ENCODE assay signal across 31 cellular contexts in genomic region chr2:19507137-19507536, GRCh38.
"Had no signal": no experiment of that assay in that cellular context is flagged by ENCODE, and none has a peak within 500 bp of the region (broad histone marks: within the 10 kb centered on the region; RNA-seq: fewer than 3 reads in every experiment).

No MANE protein-coding gene starts in this region.

- H3K27ac ChIP-seq: ascending aorta, cardiac muscle cell, WERI-Rb-1 had no signal

- H3K4me1 ChIP-seq: ascending aorta had no signal

- H3K4me3 ChIP-seq: ascending aorta, cardiac muscle cell had no signal

- ATAC-seq: activated CD4-positive, alpha-beta T cell treated with anti-CD3 and anti-CD28 coated beads for 36 hours; activated CD4-positive, CD25-positive, alpha-beta regulatory T cell treated with anti-CD3 and anti-CD28 coated beads, Interleukin-2, amount 50 U/mL, for 24 hours; activated CD8-positive, alpha-beta memory T cell treated with anti-CD3 and anti-CD28 coated beads, Interleukin-2, amount 10 ng/mL, durations not matched to agents 7 days and 5 days; activated CD8-positive, alpha-beta T cell treated with anti-CD3 and anti-CD28 coated beads, Interleukin-2, amount 10 ng/mL, durations not matched to agents 7 days and 5 days; activated naive CD8-positive, alpha-beta T cell treated with anti-CD3 and anti-CD28 coated beads, Interleukin-2, amount 50 U/mL, for 24 hours; WTC11 had no signal

- H3K27me3 ChIP-seq: ascending aorta had no signal

- H3K36me3 ChIP-seq: ascending aorta, cardiac muscle cell, WERI-Rb-1 had no signal

- DNase-seq: activated CD4-positive, alpha-beta memory T cell treated with anti-CD3 and anti-CD28 coated beads, Interleukin-2, amount 10 ng/mL, durations not matched to agents 7 days and 5 days; activated CD4-positive, alpha-beta T cell treated with anti-CD3 and anti-CD28 coated beads for 1 hour; activated CD4-positive, alpha-beta T cell treated with anti-CD3 and anti-CD28 coated beads for 36 hours; activated CD4-positive, alpha-beta T cell treated with anti-CD3 and anti-CD28 coated beads for 48 hours; activated CD4-positive, alpha-beta T cell treated with anti-CD3 and anti-CD28 coated beads, Interleukin-2, amount 10 ng/mL, durations not matched to agents 7 days and 5 days; activated CD4-positive, alpha-beta T cell treated with anti-CD3 and anti-CD28 coated beads, Interleukin-2, amount 50 U/mL, for 48 hours; activated CD4-positive, CD25-positive, alpha-beta regulatory T cell; activated CD8-positive, alpha-beta memory T cell treated with anti-CD3 and anti-CD28 coated beads for 24 hours; activated CD8-positive, alpha-beta memory T cell treated with anti-CD3 and anti-CD28 coated beads, Interleukin-2, amount 10 ng/mL, durations not matched to agents 7 days and 5 days; activated CD8-positive, alpha-beta memory T cell treated with anti-CD3 and anti-CD28 coated beads, Interleukin-2, amount 50 U/mL, for 48 hours; activated CD8-positive, alpha-beta T cell treated with anti-CD3 and anti-CD28 coated beads, Interleukin-2, amount 10 ng/mL, durations not matched to agents 7 days and 5 days; activated effector memory CD4-positive, alpha-beta T cell treated with Interleukin-2 at 50 U/mL for 16 hours; activated gamma-delta T cell; activated naive CD4-positive, alpha-beta T cell treated with anti-CD3 and anti-CD28 coated beads, Interleukin-2, amount 10 ng/mL, durations not matched to agents 7 days and 5 days; activated naive CD4-positive, alpha-beta T cell treated with Interleukin-2 at 50 U/mL for 16 hours; activated naive CD8-positive, alpha-beta T cell treated with anti-CD3 and anti-CD28 coated beads, Interleukin-2, amount 10 ng/mL, durations not matched to agents 7 days and 5 days; activated naive CD8-positive, alpha-beta T cell treated with anti-CD3 and anti-CD28 coated beads, Interleukin-2, amount 50 U/mL, for 24 hours; activated T-cell treated with anti-CD3 and anti-CD28 coated beads, Interleukin-2, amount 50 U/mL, for 24 hours; activated T-cell treated with anti-CD3 and anti-CD28 coated beads, Interleukin-2, amount 50 U/mL, for 48 hours; amygdala; anterior cingulate cortex; caudate nucleus; cerebellar nuclear complex; T-helper 1 cell; T-helper 2 cell; T-helper 9 cell; WERI-Rb-1 had no signal
